8 cellular contexts compared by ENCODE assay signal in the genomic region with DNA sequence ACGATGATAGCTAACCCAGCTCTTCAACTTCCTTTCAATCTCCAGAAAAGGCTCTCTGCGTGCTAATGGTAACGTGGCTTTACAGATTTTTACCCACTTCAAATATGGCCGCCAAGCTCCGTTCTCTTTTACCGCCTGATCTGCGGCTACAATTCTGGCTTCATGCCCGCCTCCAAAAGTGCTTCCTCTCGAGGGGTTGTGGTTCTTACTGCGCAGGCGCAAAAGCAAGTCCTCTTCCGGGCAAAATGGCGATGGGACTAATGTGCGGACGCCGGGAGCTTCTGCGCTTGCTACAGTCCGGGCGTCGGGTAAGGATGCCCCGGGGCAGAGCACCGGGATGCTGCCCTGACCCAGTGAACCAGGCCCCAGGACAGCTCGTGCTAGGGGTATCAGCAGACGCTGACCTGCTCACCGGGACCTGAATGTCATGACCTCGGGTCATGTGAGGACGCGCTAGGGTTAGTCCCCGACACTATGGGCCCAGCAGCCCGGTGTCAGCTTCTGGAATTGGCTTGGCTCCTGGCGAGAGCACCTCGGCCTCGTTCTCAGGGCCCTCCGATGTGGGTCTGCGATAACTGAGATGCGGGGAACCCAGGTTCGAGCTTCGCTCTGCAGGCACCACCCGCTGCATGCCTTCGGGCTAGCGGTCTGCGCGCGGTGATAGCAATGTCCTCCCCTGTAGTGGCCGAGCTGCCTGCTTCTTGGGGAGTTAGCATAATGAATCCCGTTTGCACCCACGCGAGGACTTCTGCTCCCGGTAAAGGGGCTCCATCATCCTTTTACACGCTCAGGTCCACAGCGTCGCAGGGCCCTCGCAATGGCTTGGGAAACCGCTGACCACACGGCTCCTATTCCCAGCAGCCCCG. TPM values are rescaled to one million over a fixed set of nuclear protein-coding genes. Genes with fewer than 3 reads are reported as not detected.
DNase-seq lines count a peak whose midpoint lies in the region; ATAC-seq and TF ChIP-seq lines count a peak whose summit lies in the region.

Gene OXA1L, plus strand, starts transcription at position 232 of the 866 bp plus-strand sequence. Its CDS starts 14 bp downstream, at position 246.

- WGBS in testis, 2 donors: 0% methylated on average over 8 to 56 of the region's 56 CpGs

- DNase-seq in GM03348 (ENCODE audit: low spot score): peak; percentile 97
- DNase-seq in HFFc6: peak; percentile 97
- peak; percentile 99 for DNase-seq in NCI-H1092 treated with DMSO at 0.1 percent for 48 hours (lab: John Stamatoyannopoulos, UW)
- DNase-seq in SKM-1 (lab: John Stamatoyannopoulos, UW; ENCODE audit: unreplicated experiment): peak; percentile 41
- DNase-seq in activated naive CD4-positive, alpha-beta T cell treated with anti-CD3 and anti-CD28 coated beads, Interleukin-2, amount 50 U/mL, for 72 hours (ENCODE audit: low spot score in 2 of 2): peak; percentile 92 to 96
- peak; percentile 99 for DNase-seq in glomerular visceral epithelial cell (ENCODE audit: extremely low spot score)
- DNase-seq in omental fat pad (ENCODE audit: low spot score): peak; percentile 92
- peak; percentile 98 for DNase-seq in testis

- TF ChIP-seq CTCF in HFFc6 (IDR thresholded peaks at IDR 0.05) (no peak), omental fat pad (IDR thresholded peaks at IDR 0.05) (no peak), testis (IDR thresholded peaks at IDR 0.05) (no peak)

- ATAC-seq in activated naive CD4-positive, alpha-beta T cell treated with anti-CD3 and anti-CD28 coated beads, Interleukin-2, amount 50 U/mL, for 72 hours: peak; percentile 82 to 89
- peak; percentile 88 for ATAC-seq in omental fat pad (ENCODE audit: low FRiP score)

- TF ChIP-seq POLR2A in testis (IDR thresholded peaks at IDR 0.05): no peak

- peaks cover 2% of the 10 kb centered on the region; the same call in 1 of the 2 replicates for H3K27me3 Mint-ChIP-seq in HFFc6 (ENCODE audit: insufficient read depth)

- H3K27ac ChIP-seq in testis: peak within 1 kb of the TSS; percentile 80 to 88

- intact Hi-C loops in testis (cut with DNase I; ENCODE audit: low total_unique reads): no loop called here

- H3K4me3 Mint-ChIP-seq in HFFc6: peak within 1 kb of the TSS; percentile 93

- no peaks in the 10 kb centered on the region for H3K27me3 ChIP-seq in testis

- H3K4me1 Mint-ChIP-seq in HFFc6 (ENCODE audit: low read depth): peaks cover 41% of the 10 kb centered on the region

- peak within 1 kb of the TSS; percentile 78 to 89 for H3K4me3 ChIP-seq in testis

- H3K36me3 Mint-ChIP-seq in HFFc6 (ENCODE audit: low read depth): peaks cover 58% of the 10 kb centered on the region
- peaks cover 55 to 68% of the 10 kb centered on the region in 2 donors for H3K36me3 Mint-ChIP-seq in activated naive CD4-positive, alpha-beta T cell treated with anti-CD3 and anti-CD28 coated beads, Interleukin-2, amount 50 U/mL, for 72 hours

- peaks cover 12% of the 10 kb centered on the region for H3K4me1 ChIP-seq in testis

- H3K9me3 ChIP-seq in testis: no peaks in the 10 kb centered on the region

- peaks cover 6% of the 10 kb centered on the region for H3K9me3 Mint-ChIP-seq in HFFc6
- peaks cover 3 to 13% of the 10 kb centered on the region in 2 donors for H3K9me3 Mint-ChIP-seq in activated naive CD4-positive, alpha-beta T cell treated with anti-CD3 and anti-CD28 coated beads, Interleukin-2, amount 50 U/mL, for 72 hours

- H3K36me3 ChIP-seq in testis (ENCODE audit: low read depth, missing control alignments): no peaks in the 10 kb centered on the region

- H3K27ac Mint-ChIP-seq in HFFc6: peak within 1 kb of the TSS; percentile 98
- peak within 1 kb of the TSS; percentile 96 to 99 for H3K27ac Mint-ChIP-seq in activated naive CD4-positive, alpha-beta T cell treated with anti-CD3 and anti-CD28 coated beads, Interleukin-2, amount 50 U/mL, for 72 hours

RNA-seq across cellular contexts. Expression of gene OXA1L, which starts in this region (rescaled TPM):
- total RNA-seq in HFFc6 (2021; fragmentation: NEBNext Ultra II Directional; extraction: Animal tissue kit (Norgen Biotek cat#: 25700)): 100 to 1,000 TPM in 2 of 6 experiments, 10 to 100 TPM in 4; 87.1 to 108 (median 92.9) TPM
- 100 to 1,000 TPM; 176 to 178 TPM for total RNA-seq in activated naive CD4-positive, alpha-beta T cell treated with anti-CD3 and anti-CD28 coated beads, Interleukin-2, amount 50 U/mL, for 72 hours
- total RNA-seq in omental fat pad (100 to 1,000 TPM in 1 of 4 donors, 10 to 100 TPM in 3; 73.3 to 100 (median 98.6) TPM), testis (10 to 100 TPM; 61.7 to 79.8 TPM)
- polyA plus RNA-seq in testis (ENCODE audit: insufficient read depth, low read depth, low replicate concordance): 76.8 TPM

Comparison
In these comparisons a context has a peak if more than half of its experiments do, and no peak if none do; other contexts are left out.
1. Peak in every context shown above with its lines: DNase-seq, ATAC-seq, H3K4me3 ChIP-seq and H3K27ac ChIP-seq.
2. DNase-seq: peak in every context shown above with its lines; median percentile 99 in NCI-H1092 treated with DMSO at 0.1 percent for 48 hours; 99 in glomerular visceral epithelial cell; 98 in testis; 97 in GM03348; 97 in HFFc6; 94 in activated naive CD4-positive, alpha-beta T cell treated with anti-CD3 and anti-CD28 coated beads, Interleukin-2, amount 50 U/mL, for 72 hours; 92 in omental fat pad; 41 in SKM-1.